ENCODE assay signal across 9 cellular contexts in the genomic region with DNA sequence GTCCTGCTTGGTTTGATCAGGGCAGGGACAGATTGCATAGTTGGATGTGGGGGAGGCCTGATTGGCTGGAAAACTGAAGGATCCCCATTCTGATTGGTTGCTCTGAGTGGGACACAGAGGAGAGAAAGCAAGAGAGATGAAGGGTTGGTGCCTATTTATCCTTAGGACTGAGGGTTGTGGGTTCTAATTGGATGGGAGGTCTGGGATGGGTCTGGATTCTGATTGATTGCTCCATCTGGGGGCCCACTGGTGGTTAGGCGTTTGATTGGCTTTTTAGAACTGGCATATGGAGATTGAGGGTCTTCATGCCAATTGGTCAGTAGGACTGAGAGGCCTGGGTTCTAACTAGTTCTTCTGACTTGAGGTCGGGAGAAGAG. TPM values are rescaled to one million over a fixed set of nuclear protein-coding genes. Genes with fewer than 3 reads are reported as not detected.
DNase-seq lines count a peak whose midpoint lies in the region; ATAC-seq and TF ChIP-seq lines count a peak whose summit lies in the region.
"Had no signal": no experiment of that assay in that cellular context is flagged by ENCODE, and none has a peak within 500 bp of the region (broad histone marks: within the 10 kb centered on the region; RNA-seq: fewer than 3 reads in every experiment).

No MANE protein-coding gene starts in this region.

- H3K4me3 ChIP-seq in CD8-positive, alpha-beta memory T cell (ENCODE audit: low read length): peak overlapping the region; percentile 64
- H3K4me3 ChIP-seq in LNCaP clone FGC (ENCODE audit: low read depth, low read length) (peak overlapping the region; percentile 63), brain microvascular endothelial cell (ENCODE audit: low read depth, low read length) (peak overlapping the region; percentile 69)

- peaks cover 0 to 2% of the 10 kb centered on the region in 2 donors for H3K27me3 Mint-ChIP-seq in CD8-positive, alpha-beta memory T cell
- no peaks in the 10 kb centered on the region for H3K27me3 Mint-ChIP-seq in naive thymus-derived CD8-positive, alpha-beta T cell

- peak overlapping the region; percentile 70 for H3K27ac ChIP-seq in CD8-positive, alpha-beta memory T cell (ENCODE audit: low read depth, low read length)
- H3K27ac ChIP-seq in brain microvascular endothelial cell: no peak overlapping the region

- DNase-seq in CD8-positive, alpha-beta memory T cell: no peak
- no peak for DNase-seq in LNCaP clone FGC (ENCODE audit: low read depth)
- no peak for DNase-seq in brain microvascular endothelial cell
- no peak for DNase-seq in naive thymus-derived CD8-positive, alpha-beta T cell
- DNase-seq in activated gamma-delta T cell (lab: John Stamatoyannopoulos, UW): no peak
- DNase-seq in hippocampal formation (lab: John Stamatoyannopoulos, UW): no peak

- peak overlapping the region; percentile 87 to 96 (median 96) for H3K27ac Mint-ChIP-seq in CD8-positive, alpha-beta memory T cell
- peak overlapping the region; percentile 89 to 97 (median 94) for H3K27ac Mint-ChIP-seq in naive thymus-derived CD8-positive, alpha-beta T cell

- H3K27me3 ChIP-seq in CD8-positive, alpha-beta memory T cell (ENCODE audit: insufficient read depth, low read length, poor library complexity, severe bottlenecking): no peaks in the 10 kb centered on the region
- H3K27me3 ChIP-seq in brain microvascular endothelial cell (replicated peaks): no peaks in the 10 kb centered on the region
- H3K27me3 ChIP-seq: left lung had no signal

- peaks cover 0 to 28% (median 2%) of the 10 kb centered on the region in 3 donors for H3K36me3 Mint-ChIP-seq in CD8-positive, alpha-beta memory T cell
- peaks cover 0 to 11% (median 0%) of the 10 kb centered on the region in 3 donors for H3K36me3 Mint-ChIP-seq in naive thymus-derived CD8-positive, alpha-beta T cell

- H3K9me3 ChIP-seq in CD8-positive, alpha-beta memory T cell (ENCODE audit: low read length): no peaks in the 10 kb centered on the region
- H3K9me3 ChIP-seq: left lung had no signal

- POLR2A ChIA-PET in CD8-positive, alpha-beta memory T cell (lab: Charles Lee): interaction anchor here (1.4 to 2.0 kb wide), 2 partner anchors 18 to 54 kb away, joined by 4 to 20 read pairs; a partner anchor contains a TSS
- POLR2A ChIA-PET in naive thymus-derived CD8-positive, alpha-beta T cell (lab: Charles Lee): interaction anchor here (2.4 kb wide), 1 partner anchor 18 kb away, joined by 12 read pairs; a partner anchor contains a TSS

- H3K4me1 Mint-ChIP-seq in CD8-positive, alpha-beta memory T cell: peaks cover 23 to 49% (median 30%) of the 10 kb centered on the region in 3 donors
- H3K4me1 Mint-ChIP-seq in naive thymus-derived CD8-positive, alpha-beta T cell: peaks cover 13 to 41% (median 33%) of the 10 kb centered on the region in 4 donors

- no peak for TF ChIP-seq CTCF in LNCaP clone FGC (IDR thresholded peaks at IDR 0.05; ENCODE audit: control insufficient read depth, extremely low read depth, insufficient read depth)
- no peak for TF ChIP-seq CTCF in brain microvascular endothelial cell (IDR thresholded peaks at IDR 0.05; ENCODE audit: low read depth, low read length, missing control alignments)

- peaks cover 6% of the 10 kb centered on the region for H3K36me3 ChIP-seq in CD8-positive, alpha-beta memory T cell (ENCODE audit: insufficient read depth, low read length)
- H3K36me3 ChIP-seq in brain microvascular endothelial cell (replicated peaks): no peaks in the 10 kb centered on the region
- H3K36me3 ChIP-seq: left lung had no signal

- no peak for ATAC-seq in naive thymus-derived CD8-positive, alpha-beta T cell
- no peak for ATAC-seq in HG02885 (IDR thresholded peaks at IDR 0.05; ENCODE audit: poor library complexity, unreplicated experiment)
- no peak for ATAC-seq in HG03159 (IDR thresholded peaks at IDR 0.05; ENCODE audit: unreplicated experiment)

- CTCF ChIA-PET in CD8-positive, alpha-beta memory T cell (lab: Charles Lee): no interaction called here

- no peaks in the 10 kb centered on the region for H3K9me3 Mint-ChIP-seq in CD8-positive, alpha-beta memory T cell
- H3K9me3 Mint-ChIP-seq in naive thymus-derived CD8-positive, alpha-beta T cell: peaks cover 0 to 1% (median 0%) of the 10 kb centered on the region in 9 donors

- in situ Hi-C loops in brain microvascular endothelial cell (cut with HindIII; ENCODE audit: low pct_ligation_motif_present, low sequenced_read_pairs): no loop called here

- H3K4me1 ChIP-seq in CD8-positive, alpha-beta memory T cell (ENCODE audit: insufficient read depth, low read length): peaks cover 17% of the 10 kb centered on the region

- H3K4me3 Mint-ChIP-seq in CD8-positive, alpha-beta memory T cell: peak overlapping the region; percentile 84 to 97 (median 90)
- H3K4me3 Mint-ChIP-seq in naive thymus-derived CD8-positive, alpha-beta T cell: peak overlapping the region; percentile 76 to 92 (median 88)

RNA-seq across cellular contexts. Expression of a gene that starts 0.6 kb away (rescaled TPM):
- 100 to 1,000 TPM; 150 to 153 TPM for total RNA-seq in CD8-positive, alpha-beta memory T cell
- 109 TPM for polyA plus RNA-seq in CD8-positive, alpha-beta memory T cell
- total RNA-seq in naive thymus-derived CD8-positive, alpha-beta T cell: 10 to 100 TPM; 30.7 to 36.9 TPM
- 10 to 100 TPM; 77.0 to 88.8 (median 85.2) TPM for polyA plus RNA-seq in naive thymus-derived CD8-positive, alpha-beta T cell

RNA-seq across cellular contexts. Expression of a gene that starts 12.2 kb away (rescaled TPM):
- total RNA-seq in CD8-positive, alpha-beta memory T cell: 10 to 100 TPM; 12.8 to 13.5 TPM
- polyA plus RNA-seq in CD8-positive, alpha-beta memory T cell: 17.8 TPM
- 10 to 100 TPM; 18.1 to 18.2 TPM for total RNA-seq in naive thymus-derived CD8-positive, alpha-beta T cell
- 10 to 100 TPM; 10.4 to 14.9 (median 12.9) TPM for polyA plus RNA-seq in naive thymus-derived CD8-positive, alpha-beta T cell

RNA-seq across cellular contexts. Expression of a gene that starts 18.6 kb away (rescaled TPM):
- 10 to 100 TPM; 14.0 to 15.2 TPM for total RNA-seq in CD8-positive, alpha-beta memory T cell
- 21.5 TPM for polyA plus RNA-seq in CD8-positive, alpha-beta memory T cell
- total RNA-seq in naive thymus-derived CD8-positive, alpha-beta T cell: 10 to 100 TPM; 24.4 to 25.9 TPM
- polyA plus RNA-seq in naive thymus-derived CD8-positive, alpha-beta T cell: 10 to 100 TPM; 14.3 to 19.3 (median 18.0) TPM

RNA-seq across cellular contexts. Expression of a gene that starts 45.0 kb away (rescaled TPM):
- 100 to 1,000 TPM; 105 to 107 TPM for total RNA-seq in CD8-positive, alpha-beta memory T cell
- polyA plus RNA-seq in CD8-positive, alpha-beta memory T cell: 69.4 TPM
- 10 to 100 TPM; 50.6 to 53.0 TPM for total RNA-seq in naive thymus-derived CD8-positive, alpha-beta T cell
- 10 to 100 TPM; 61.5 to 63.4 (median 62.3) TPM for polyA plus RNA-seq in naive thymus-derived CD8-positive, alpha-beta T cell

RNA-seq across cellular contexts. Expression of a gene that starts 50.9 kb away (rescaled TPM):
- total RNA-seq in CD8-positive, alpha-beta memory T cell: 100 to 1,000 TPM; 188 to 211 TPM
- polyA plus RNA-seq in CD8-positive, alpha-beta memory T cell: 19.8 TPM
- total RNA-seq in naive thymus-derived CD8-positive, alpha-beta T cell: 10 to 100 TPM; 17.0 to 18.2 TPM
- 10 to 100 TPM; 11.9 to 18.6 (median 14.0) TPM for polyA plus RNA-seq in naive thymus-derived CD8-positive, alpha-beta T cell
